Comparison of ENCODE assay signal across 14 cellular contexts in genomic region chr17:80694085-80694991, GRCh38.
A peak's percentile ranks its signal among the peaks of the same experiment; 100 is the strongest.
DNase-seq lines count a peak whose midpoint lies in the region; ATAC-seq and TF ChIP-seq lines count a peak whose summit lies in the region.
"Had no signal": no experiment of that assay in that cellular context is flagged by ENCODE, and none has a peak within 500 bp of the region (broad histone marks: within the 10 kb centered on the region; RNA-seq: fewer than 3 reads in every experiment).

No MANE protein-coding gene starts in this region.

- peaks cover 41% of the 10 kb centered on the region for H3K4me1 Mint-ChIP-seq in activated naive CD4-positive, alpha-beta T cell treated with anti-CD3 and anti-CD28 coated beads for 36 hours (ENCODE audit: low read depth)
- H3K4me1 Mint-ChIP-seq in activated naive CD4-positive, alpha-beta T cell treated with anti-CD3 and anti-CD28 coated beads, Interleukin-2, amount 10 ng/mL, durations not matched to agents 7 days and 5 days = peaks cover 43% of the 10 kb centered on the region
- peaks cover 76% of the 10 kb centered on the region for H3K4me1 Mint-ChIP-seq in brain
- H3K4me1 Mint-ChIP-seq in stimulated activated naive CD8-positive, alpha-beta T cell treated with anti-CD3 and anti-CD28 coated beads, Interleukin-15, amount 100 ng/mL, for 72 hours = peaks cover 53% of the 10 kb centered on the region

- no peak for DNase-seq in activated naive CD4-positive, alpha-beta T cell treated with anti-CD3 and anti-CD28 coated beads for 36 hours
- DNase-seq in activated naive CD4-positive, alpha-beta T cell treated with anti-CD3 and anti-CD28 coated beads, Interleukin-2, amount 10 ng/mL, durations not matched to agents 7 days and 5 days = no peak
- DNase-seq in NCI-H345 (lab: John Stamatoyannopoulos, UW) (peak; percentile 83), GDM1 (lab: John Stamatoyannopoulos, UW) (no peak), left lobe of liver (ENCODE audit: low spot score) (no peak)
- no peak for DNase-seq in stimulated activated naive CD8-positive, alpha-beta T cell treated with anti-CD3 and anti-CD28 coated beads, Interleukin-15, amount 100 ng/mL, for 72 hours
- DNase-seq: activated effector memory CD4-positive, alpha-beta T cell treated with Interleukin-2 at 50 U/mL for 16 hours; gastrocnemius medialis; GF-D8; KBM-7; left colon had no signal

- no peak for TF ChIP-seq CTCF in brain (conservative IDR thresholded peaks at IDR 0.05)

- CTCF ChIA-PET in activated naive CD4-positive, alpha-beta T cell treated with anti-CD3 and anti-CD28 coated beads for 36 hours (lab: Charles Lee) = no interaction called here
- CTCF ChIA-PET in activated naive CD4-positive, alpha-beta T cell treated with anti-CD3 and anti-CD28 coated beads, Interleukin-2, amount 10 ng/mL, durations not matched to agents 7 days and 5 days (lab: Charles Lee) = interaction anchor here (1.3 kb wide), 1 partner anchor 73 kb away, joined by 4 read pairs; no protein-coding TSS in a partner anchor

- H3K36me3 Mint-ChIP-seq in activated naive CD4-positive, alpha-beta T cell treated with anti-CD3 and anti-CD28 coated beads for 36 hours (ENCODE audit: low read depth) = no peaks in the 10 kb centered on the region
- peaks cover 12% of the 10 kb centered on the region for H3K36me3 Mint-ChIP-seq in activated naive CD4-positive, alpha-beta T cell treated with anti-CD3 and anti-CD28 coated beads, Interleukin-2, amount 10 ng/mL, durations not matched to agents 7 days and 5 days
- no peaks in the 10 kb centered on the region for H3K36me3 Mint-ChIP-seq in brain

- no peak overlapping the region for H3K4me3 Mint-ChIP-seq in activated naive CD4-positive, alpha-beta T cell treated with anti-CD3 and anti-CD28 coated beads for 36 hours
- H3K4me3 Mint-ChIP-seq in activated naive CD4-positive, alpha-beta T cell treated with anti-CD3 and anti-CD28 coated beads, Interleukin-2, amount 10 ng/mL, durations not matched to agents 7 days and 5 days = no peak overlapping the region
- no peak overlapping the region for H3K4me3 Mint-ChIP-seq in brain
- no peak overlapping the region for H3K4me3 Mint-ChIP-seq in stimulated activated naive CD8-positive, alpha-beta T cell treated with anti-CD3 and anti-CD28 coated beads, Interleukin-15, amount 100 ng/mL, for 72 hours
- H3K4me3 Mint-ChIP-seq: dendritic cell treated with granulocyte-macrophage colony-stimulating factor and Interleukin-4, amounts not matched to agents 40 ng/mL and 50 ng/mL, for 4 days had no signal

- peak overlapping the region; percentile 37 for H3K27ac Mint-ChIP-seq in activated naive CD4-positive, alpha-beta T cell treated with anti-CD3 and anti-CD28 coated beads for 36 hours
- H3K27ac Mint-ChIP-seq in activated naive CD4-positive, alpha-beta T cell treated with anti-CD3 and anti-CD28 coated beads, Interleukin-2, amount 10 ng/mL, durations not matched to agents 7 days and 5 days = no peak overlapping the region
- peak overlapping the region in 4 of 5 experiments; percentile 76 to 93 (median 86) for H3K27ac Mint-ChIP-seq in brain
- peak overlapping the region; percentile 9 to 45 for H3K27ac Mint-ChIP-seq in stimulated activated naive CD8-positive, alpha-beta T cell treated with anti-CD3 and anti-CD28 coated beads, Interleukin-15, amount 100 ng/mL, for 72 hours
- H3K27ac Mint-ChIP-seq: dendritic cell treated with granulocyte-macrophage colony-stimulating factor and Interleukin-4, amounts not matched to agents 40 ng/mL and 50 ng/mL, for 4 days had no signal

- H3K27me3 Mint-ChIP-seq in activated naive CD4-positive, alpha-beta T cell treated with anti-CD3 and anti-CD28 coated beads for 36 hours (ENCODE audit: low read depth) = no peaks in the 10 kb centered on the region
- no peaks in the 10 kb centered on the region for H3K27me3 Mint-ChIP-seq in activated naive CD4-positive, alpha-beta T cell treated with anti-CD3 and anti-CD28 coated beads, Interleukin-2, amount 10 ng/mL, durations not matched to agents 7 days and 5 days
- peaks cover 6% of the 10 kb centered on the region for H3K27me3 Mint-ChIP-seq in brain
- no peaks in the 10 kb centered on the region for H3K27me3 Mint-ChIP-seq in stimulated activated naive CD8-positive, alpha-beta T cell treated with anti-CD3 and anti-CD28 coated beads, Interleukin-15, amount 100 ng/mL, for 72 hours
- H3K27me3 Mint-ChIP-seq: dendritic cell treated with granulocyte-macrophage colony-stimulating factor and Interleukin-4, amounts not matched to agents 40 ng/mL and 50 ng/mL, for 4 days had no signal

- H3K9me3 Mint-ChIP-seq in activated naive CD4-positive, alpha-beta T cell treated with anti-CD3 and anti-CD28 coated beads for 36 hours = no peaks in the 10 kb centered on the region
- no peaks in the 10 kb centered on the region for H3K9me3 Mint-ChIP-seq in activated naive CD4-positive, alpha-beta T cell treated with anti-CD3 and anti-CD28 coated beads, Interleukin-2, amount 10 ng/mL, durations not matched to agents 7 days and 5 days
- H3K9me3 Mint-ChIP-seq in brain = no peaks in the 10 kb centered on the region
- H3K9me3 Mint-ChIP-seq in stimulated activated naive CD8-positive, alpha-beta T cell treated with anti-CD3 and anti-CD28 coated beads, Interleukin-15, amount 100 ng/mL, for 72 hours = no peaks in the 10 kb centered on the region
- H3K9me3 Mint-ChIP-seq: dendritic cell treated with granulocyte-macrophage colony-stimulating factor and Interleukin-4, amounts not matched to agents 40 ng/mL and 50 ng/mL, for 4 days had no signal

- intact Hi-C loops in activated naive CD4-positive, alpha-beta T cell treated with anti-CD3 and anti-CD28 coated beads for 36 hours (cut with micrococcal nuclease) = no loop called here

- no peak for ATAC-seq in stimulated activated naive CD8-positive, alpha-beta T cell treated with anti-CD3 and anti-CD28 coated beads, Interleukin-15, amount 100 ng/mL, for 72 hours
- no peak for ATAC-seq in left lobe of liver
- ATAC-seq in HG03108 (IDR thresholded peaks at IDR 0.05; ENCODE audit: unreplicated experiment) = no peak
- ATAC-seq: gastrocnemius medialis had no signal
